Comparison of ENCODE assay signal across 32 cellular contexts in the genomic region with DNA sequence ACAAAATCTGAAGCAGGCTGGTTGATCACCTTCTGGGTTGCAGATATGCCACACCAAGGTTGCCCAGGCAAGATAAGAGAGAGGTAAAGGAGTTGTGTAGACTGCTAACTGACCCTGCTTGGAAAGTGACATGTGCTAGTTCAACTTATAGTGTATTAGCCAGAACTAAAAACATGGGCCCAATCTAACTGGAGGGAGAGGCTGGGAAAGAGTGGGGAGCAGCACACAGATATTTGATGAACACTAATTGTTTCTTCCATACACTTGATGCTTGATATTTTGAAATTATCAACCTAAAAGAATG. TPM values are rescaled to one million over a fixed set of nuclear protein-coding genes. Genes with fewer than 3 reads are reported as not detected.
"Had no signal": no experiment of that assay in that cellular context is flagged by ENCODE, and none has a peak within 500 bp of the region (broad histone marks: within the 10 kb centered on the region; RNA-seq: fewer than 3 reads in every experiment).

No MANE protein-coding gene starts in this region.

- DNase-seq: natural killer cell; occipital lobe; ovary; posterior cingulate gyrus; psoas muscle; right cardiac atrium; spleen; stimulated activated CD4-positive, alpha-beta T cell treated with anti-CD3 and anti-CD28 coated beads, Interleukin-12 subunit alpha, Interleukin-12 subunit beta, amount 100 ng/mL, for 4 hours; stimulated activated CD4-positive, alpha-beta T cell treated with anti-CD3 and anti-CD28 coated beads, Interleukin-1b, Interleukin-23, amount 100 ng/mL, for 48 hours; stimulated activated CD4-positive, alpha-beta T cell treated with anti-CD3 and anti-CD28 coated beads, Interleukin-4, amount 100 ng/mL, for 1 hour; stimulated activated CD4-positive, alpha-beta T cell treated with anti-CD3 and anti-CD28 coated beads, Interleukin-4, amount 100 ng/mL, for 4 hours; stimulated activated CD8-positive, alpha-beta memory T cell treated with anti-CD3 and anti-CD28 coated beads, Interleukin-4, amount 100 ng/mL, for 48 hours; stimulated activated naive CD4-positive, alpha-beta T cell; stimulated activated naive CD8-positive, alpha-beta T cell treated with anti-CD3 and anti-CD28 coated beads, Interleukin-15, amount 100 ng/mL, for 72 hours; stimulated activated naive CD8-positive, alpha-beta T cell treated with anti-CD3 and anti-CD28 coated beads, Interleukin-15, Interleukin-2, amounts not matched to agents 100 U/mL and 50 U/mL, for 24 hours; substantia nigra; testis; tibial artery; transverse colon; upper lobe of right lung; uterus had no signal

- H3K27ac Mint-ChIP-seq: natural killer cell; nephron; neural progenitor cell; progenitor cell of endocrine pancreas; stimulated activated memory B cell treated with anti-CD40 and anti-IgM and Interleukin-4, amounts not matched to agents 10 μg/mL and 1 μg/mL and 100 μg/mL, for 72 hours; stimulated activated naive CD8-positive, alpha-beta T cell treated with anti-CD3 and anti-CD28 coated beads, Interleukin-15, amount 100 ng/mL, for 72 hours; type B pancreatic cell had no signal

- H3K36me3 Mint-ChIP-seq: natural killer cell; stimulated activated memory B cell treated with anti-CD40 and anti-IgM and Interleukin-4, amounts not matched to agents 10 μg/mL and 1 μg/mL and 100 μg/mL, for 72 hours had no signal

- H3K27ac ChIP-seq: neural progenitor cell, ovary, parathyroid adenoma, psoas muscle, spleen, suprapubic skin, testis, tibial artery, transverse colon, upper lobe of right lung, uterus had no signal

- H3K4me1 Mint-ChIP-seq: natural killer cell; neural progenitor cell; stimulated activated memory B cell treated with anti-CD40 and anti-IgM and Interleukin-4, amounts not matched to agents 10 μg/mL and 1 μg/mL and 100 μg/mL, for 72 hours; stimulated activated naive CD8-positive, alpha-beta T cell treated with anti-CD3 and anti-CD28 coated beads, Interleukin-15, amount 100 ng/mL, for 72 hours had no signal

- H3K9me3 Mint-ChIP-seq: natural killer cell; nephron; neural progenitor cell; stimulated activated memory B cell treated with anti-CD40 and anti-IgM and Interleukin-4, amounts not matched to agents 10 μg/mL and 1 μg/mL and 100 μg/mL, for 72 hours; stimulated activated naive CD8-positive, alpha-beta T cell treated with anti-CD3 and anti-CD28 coated beads, Interleukin-15, amount 100 ng/mL, for 72 hours had no signal

- H3K4me3 Mint-ChIP-seq: natural killer cell; nephron; neural progenitor cell; stimulated activated memory B cell treated with anti-CD40 and anti-IgM and Interleukin-4, amounts not matched to agents 10 μg/mL and 1 μg/mL and 100 μg/mL, for 72 hours; stimulated activated naive CD8-positive, alpha-beta T cell treated with anti-CD3 and anti-CD28 coated beads, Interleukin-15, amount 100 ng/mL, for 72 hours; type B pancreatic cell had no signal

- H3K27me3 Mint-ChIP-seq: progenitor cell of endocrine pancreas; stimulated activated memory B cell treated with anti-CD40 and anti-IgM and Interleukin-4, amounts not matched to agents 10 μg/mL and 1 μg/mL and 100 μg/mL, for 72 hours; stimulated activated naive CD8-positive, alpha-beta T cell treated with anti-CD3 and anti-CD28 coated beads, Interleukin-15, amount 100 ng/mL, for 72 hours had no signal

- H3K27me3 ChIP-seq: neural progenitor cell, ovary, spleen, suprapubic skin, testis, tibial artery, transverse colon, upper lobe of right lung, uterus had no signal

- H3K36me3 ChIP-seq: neural progenitor cell, ovary, spleen, suprapubic skin, tibial artery, transverse colon, upper lobe of right lung, uterus had no signal

- ATAC-seq: natural killer cell; psoas muscle; right cardiac atrium; sciatic nerve; stimulated activated memory B cell treated with anti-CD40 and anti-IgM and Interleukin-4, amounts not matched to agents 10 μg/mL and 1 μg/mL and 100 μg/mL, for 72 hours; stimulated activated naive CD8-positive, alpha-beta T cell treated with anti-CD3 and anti-CD28 coated beads, Interleukin-15, amount 100 ng/mL, for 72 hours; stimulated activated naive CD8-positive, alpha-beta T cell treated with anti-CD3 and anti-CD28 coated beads, Interleukin-15, Interleukin-2, amounts not matched to agents 100 U/mL and 50 U/mL, for 24 hours; upper lobe of right lung had no signal

- H3K4me3 ChIP-seq: neural progenitor cell, ovary, psoas muscle, skin epidermis, smooth muscle cell, spleen, suprapubic skin, testis, tibial artery, transverse colon, upper lobe of right lung, uterus had no signal

RNA-seq across cellular contexts. Expression of gene ADGRG7, which starts 55.1 kb away (rescaled TPM):
- total RNA-seq: natural killer cell, occipital lobe, osteoblast, ovary, right cardiac atrium, sciatic nerve, spleen, upper lobe of right lung had no signal
